Comparison of ENCODE assay signal across 8 cellular contexts in the genomic region with DNA sequence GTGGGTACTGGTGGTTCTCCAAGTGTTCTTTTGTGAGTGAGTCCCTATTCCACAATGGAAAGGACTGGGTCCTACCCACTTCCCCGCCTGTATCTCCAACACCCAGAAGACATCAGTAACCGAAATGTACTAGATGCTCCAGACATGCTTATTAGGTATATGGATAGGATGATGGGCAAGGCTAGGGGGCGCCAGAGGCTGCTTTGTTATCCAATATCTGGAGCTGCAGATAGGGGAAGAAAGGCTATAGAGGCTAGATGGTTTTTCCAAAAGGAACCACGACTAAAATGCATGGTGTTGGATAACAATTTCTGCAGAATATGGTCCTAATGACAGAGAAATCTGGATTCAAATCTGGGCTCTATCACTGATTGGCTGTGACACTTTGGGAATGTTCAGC. TPM values are rescaled to one million over a fixed set of nuclear protein-coding genes. Genes with fewer than 3 reads are reported as not detected.
DNase-seq lines count a peak whose midpoint lies in the region; ATAC-seq and TF ChIP-seq lines count a peak whose summit lies in the region.

No MANE protein-coding gene starts in this region.

- intact Hi-C loops in ascending aorta (cut with DNase I): no loop called here

- H3K36me3 ChIP-seq in Karpas-422 (ENCODE audit: insufficient read depth, low read length) (peaks cover 24% of the 10 kb centered on the region), ascending aorta (no peaks in the 10 kb centered on the region)

- H3K9ac ChIP-seq in Karpas-422 (ENCODE audit: low read length): peak overlapping the region; percentile 30; the same call in 1 of the 2 replicates

- H3K4me2 ChIP-seq in Karpas-422 (ENCODE audit: low read depth, low read length, poor library complexity, severe bottlenecking): peak overlapping the region; percentile 31

- peaks cover 57% of the 10 kb centered on the region for H3K79me2 ChIP-seq in Karpas-422 (ENCODE audit: low read length)

- DNase-seq in EH (ENCODE audit: low read depth) (peak; percentile 61), Karpas-422 (peak; percentile 86), SK-N-DZ (ENCODE audit: low spot score) (peak; percentile 18), ascending aorta (ENCODE audit: low spot score in 2 of 2) (peak; percentile 29 to 80), inferior parietal cortex (ENCODE audit: extremely low spot score) (peak; percentile 52), HPDE6-E6E7 (ENCODE audit: extremely low spot score) (no peak)
- DNase-seq in stimulated activated CD4-positive, alpha-beta T cell treated with anti-CD3 and anti-CD28 coated beads, Interleukin-2, amount 100 ng/mL, for 48 hours: peak; percentile 61

- H4K20me1 ChIP-seq in Karpas-422 (ENCODE audit: insufficient read depth, low read depth, low read length): 0 out of 2 replicates have a peak, but pooled peaks cover 5% of the 10 kb centered on the region

- H3K4me1 ChIP-seq in Karpas-422 (ENCODE audit: low read length): peaks cover 61% of the 10 kb centered on the region
- H3K4me1 ChIP-seq in ascending aorta: no peaks in the 10 kb centered on the region

- H2AFZ ChIP-seq in Karpas-422 (ENCODE audit: low read length): no peak overlapping the region

- no peaks in the 10 kb centered on the region for H3K9me2 ChIP-seq in Karpas-422 (replicated peaks; ENCODE audit: insufficient read depth, low read length)

- no peak for ATAC-seq in GM19351 (IDR thresholded peaks at IDR 0.05; ENCODE audit: unreplicated experiment)

- peak in 2 of 3 experiments; percentile 26 to 37 for TF ChIP-seq CTCF in ascending aorta (IDR thresholded peaks at IDR 0.05)

- H3K27ac ChIP-seq in Karpas-422 (ENCODE audit: low read length): peak overlapping the region; percentile 78
- H3K27ac ChIP-seq in ascending aorta: no peak overlapping the region

- no peaks in the 10 kb centered on the region for H3K9me3 ChIP-seq in Karpas-422 (ENCODE audit: low read length)
- no peaks in the 10 kb centered on the region for H3K9me3 ChIP-seq in ascending aorta

- H3K4me3 ChIP-seq in Karpas-422 (ENCODE audit: low read length) (no peak overlapping the region), ascending aorta (no peak overlapping the region)

- H3K27me3 ChIP-seq in Karpas-422 (ENCODE audit: low read length): no peaks in the 10 kb centered on the region
- H3K27me3 ChIP-seq in ascending aorta: no peaks in the 10 kb centered on the region

RNA-seq across cellular contexts. Expression of gene TM9SF3, which starts 56.2 kb away (rescaled TPM):
- 17.9 and 32.5 TPM in 2 replicates for total RNA-seq in Karpas-422 (2014; rRNA removed; shearing (Covaris generic); ENCODE audit: low replicate concordance)
- 43.0 and 72.2 TPM in 2 replicates for polyA plus RNA-seq in SK-N-DZ (2014; cell fraction: cytosol; rRNA removed)
- polyA plus RNA-seq in SK-N-DZ (2014; cell fraction: nucleus; rRNA removed): 30.0 and 39.1 TPM in 2 replicates
- total RNA-seq in ascending aorta: 30.4 TPM
